ENCODE assay signal across 1 cellular context in genomic region chr19:39405930-39406655, GRCh38.
TF ChIP-seq lines count a peak whose summit lies in the region.

No MANE protein-coding gene starts in this region.

TF ChIP-seq in WTC11, 78 proteins besides CTCF, POLR2A, EP300 and RAD21 (continued from another document):
- TF ChIP-seq AFF4 (CRISPR knock-in tag; IDR thresholded peaks at IDR 0.05; ENCODE audit: borderline replicate concordance) = no peak
- TF ChIP-seq ZNF423 (CRISPR knock-in tag; IDR thresholded peaks at IDR 0.05) = no peak
- TF ChIP-seq, protein P1, sequence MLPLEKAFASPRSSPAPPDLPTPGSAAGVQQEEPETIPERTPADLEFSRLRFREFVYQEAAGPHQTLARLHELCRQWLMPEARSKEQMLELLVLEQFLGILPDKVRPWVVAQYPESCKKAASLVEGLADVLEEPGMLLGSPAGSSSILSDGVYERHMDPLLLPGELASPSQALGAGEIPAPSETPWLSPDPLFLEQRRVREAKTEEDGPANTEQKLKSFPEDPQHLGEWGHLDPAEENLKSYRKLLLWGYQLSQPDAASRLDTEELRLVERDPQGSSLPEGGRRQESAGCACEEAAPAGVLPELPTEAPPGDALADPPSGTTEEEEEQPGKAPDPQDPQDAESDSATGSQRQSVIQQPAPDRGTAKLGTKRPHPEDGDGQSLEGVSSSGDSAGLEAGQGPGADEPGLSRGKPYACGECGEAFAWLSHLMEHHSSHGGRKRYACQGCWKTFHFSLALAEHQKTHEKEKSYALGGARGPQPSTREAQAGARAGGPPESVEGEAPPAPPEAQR (CRISPR knock-in tag; IDR thresholded peaks at IDR 0.05) = no peak
- TF ChIP-seq RORB (CRISPR knock-in tag; IDR thresholded peaks at IDR 0.05) = no peak
